Comparison of ENCODE assay signal across 10 cellular contexts in genomic region chr16:29993903-29994612, GRCh38. TPM values are rescaled to one million over a fixed set of nuclear protein-coding genes. Genes with fewer than 3 reads are reported as not detected.
DNase-seq lines count a peak whose midpoint lies in the region; ATAC-seq and TF ChIP-seq lines count a peak whose summit lies in the region.
"Had no signal": no experiment of that assay in that cellular context is flagged by ENCODE, and none has a peak within 500 bp of the region (broad histone marks: within the 10 kb centered on the region; RNA-seq: fewer than 3 reads in every experiment).

No MANE protein-coding gene starts in this region.

- H3K4me3 ChIP-seq in DND-41 (ENCODE audit: low read depth in 1 of 2, low read length in 2 of 2): peak overlapping the region in 1 of 2 experiments; percentile 96; a peak in 3 of 4 replicates
- H3K4me3 ChIP-seq in NT2/D1 (ENCODE audit: insufficient read length, low read depth): no peak overlapping the region
- H3K4me3 ChIP-seq in duodenal mucosa (ENCODE audit: low read depth in 1 of 2, low read length in 2 of 2): peak overlapping the region; percentile 97
- H3K4me3 ChIP-seq in mucosa of descending colon: no peak overlapping the region

- H3K9ac ChIP-seq in DND-41 (ENCODE audit: low read depth, low read length) (peak overlapping the region; percentile 84), NT2/D1 (ENCODE audit: insufficient read length, low read depth) (peak overlapping the region; percentile 97), duodenal mucosa (ENCODE audit: low read depth in 1 of 2, low read length in 2 of 2) (no peak overlapping the region)

- peaks cover under 1% of the 10 kb centered on the region; the same call in 1 of the 2 replicates for H4K20me1 ChIP-seq in DND-41 (ENCODE audit: insufficient read depth, low read length)

- peaks cover 23% of the 10 kb centered on the region for H3K4me1 Mint-ChIP-seq in osteocyte (ENCODE audit: unreplicated experiment)

- no peaks in the 10 kb centered on the region for H3K9me3 ChIP-seq in DND-41 (ENCODE audit: insufficient read depth, low read length, severe bottlenecking)
- H3K9me3 ChIP-seq in NT2/D1 (ENCODE audit: insufficient read depth, low read length): no peaks in the 10 kb centered on the region
- H3K9me3 ChIP-seq in duodenal mucosa (ENCODE audit: control insufficient read depth in 1 of 2, low read length in 2 of 2): no peaks in the 10 kb centered on the region
- no peaks in the 10 kb centered on the region for H3K9me3 ChIP-seq in mucosa of descending colon

- peaks cover 74% of the 10 kb centered on the region for H3K36me3 ChIP-seq in DND-41 (ENCODE audit: insufficient read depth, low read length)
- peaks cover 62% of the 10 kb centered on the region for H3K36me3 ChIP-seq in NT2/D1 (ENCODE audit: insufficient read depth, insufficient read length, low read length)
- peaks cover 17 to 46% of the 10 kb centered on the region in 2 donors for H3K36me3 ChIP-seq in duodenal mucosa (ENCODE audit: control insufficient read depth in 1 of 2, insufficient read depth in 2 of 2, low read length in 2 of 2)
- no peaks in the 10 kb centered on the region for H3K36me3 ChIP-seq in mucosa of descending colon (ENCODE audit: low read depth)

- no peaks in the 10 kb centered on the region for H3K27me3 ChIP-seq in DND-41 (ENCODE audit: insufficient read depth, low read length, poor library complexity)
- no peaks in the 10 kb centered on the region for H3K27me3 ChIP-seq in NT2/D1 (ENCODE audit: insufficient read depth, insufficient read length)
- no peaks in the 10 kb centered on the region for H3K27me3 ChIP-seq in duodenal mucosa (ENCODE audit: control insufficient read depth in 1 of 2, insufficient read depth in 2 of 2, low read length in 2 of 2)

- peak overlapping the region; percentile 95 for H3K27ac Mint-ChIP-seq in osteocyte (ENCODE audit: unreplicated experiment)

- no peak for ATAC-seq in DND-41 (ENCODE audit: insufficient read depth, low read depth)
- no peak for ATAC-seq in mucosa of descending colon

- no peaks in the 10 kb centered on the region for H3K27me3 Mint-ChIP-seq in osteocyte (ENCODE audit: unreplicated experiment)

- no peak for TF ChIP-seq CTCF in DND-41 (IDR thresholded peaks at IDR 0.05; ENCODE audit: borderline replicate concordance, extremely low read depth, low read length, poor library complexity, severe bottlenecking)
- TF ChIP-seq CTCF in osteocyte (IDR thresholded peaks at IDR 0.05): no peak
- no peak for TF ChIP-seq CTCF in mucosa of descending colon (IDR thresholded peaks at IDR 0.05)

- H3K79me2 ChIP-seq in DND-41 (ENCODE audit: insufficient read depth, low read length): peaks cover 42% of the 10 kb centered on the region

- H3K4me2 ChIP-seq in DND-41 (ENCODE audit: insufficient read depth, low read length): peak overlapping the region; percentile 91

- peaks cover 9% of the 10 kb centered on the region for H3K36me3 Mint-ChIP-seq in osteocyte (ENCODE audit: unreplicated experiment)

- no peak overlapping the region for H2AFZ ChIP-seq in DND-41 (ENCODE audit: low read depth, low read length)

- intact Hi-C loops in mucosa of descending colon (cut with DNase I, micrococcal nuclease): no loop called here

- H3K4me3 Mint-ChIP-seq in osteocyte (ENCODE audit: unreplicated experiment): peak overlapping the region; percentile 99

- H3K9me3 Mint-ChIP-seq in osteocyte (ENCODE audit: unreplicated experiment): no peaks in the 10 kb centered on the region

- H3K4me1 ChIP-seq in DND-41 (ENCODE audit: insufficient read depth, low read length) (peaks cover 37% of the 10 kb centered on the region), NT2/D1 (ENCODE audit: insufficient read depth, insufficient read length) (peaks cover 14% of the 10 kb centered on the region), duodenal mucosa (ENCODE audit: control insufficient read depth in 1 of 2, insufficient read depth in 2 of 2, low read length in 2 of 2) (peaks cover 22% of the 10 kb centered on the region in 2 donors), mucosa of descending colon (ENCODE audit: low read depth) (peaks cover 20% of the 10 kb centered on the region)

- H3K27ac ChIP-seq in DND-41 (ENCODE audit: low read length): peak overlapping the region; percentile 98
- H3K27ac ChIP-seq in duodenal mucosa (ENCODE audit: low read depth, low read length): no peak overlapping the region

- DNase-seq in DND-41 (no peak), NT2/D1 (ENCODE audit: low read depth, low spot score) (no peak), osteocyte (ENCODE audit: extremely low spot score, unreplicated experiment) (no peak), mucosa of descending colon (no peak), A172 (ENCODE audit: low spot score) (no peak), germinal center (ENCODE audit: low spot score) (no peak)
- no peak for DNase-seq in stimulated activated CD4-positive, alpha-beta T cell treated with anti-CD3 and anti-CD28 coated beads, Interleukin-4, amount 100 ng/mL, for 4 hours
- DNase-seq: activated CD4-positive, alpha-beta T cell treated with anti-CD3 and anti-CD28 coated beads for 1 hour; NCI-H1930 had no signal

RNA-seq across cellular contexts. Expression of gene HIRIP3, which starts 1.4 kb away (rescaled TPM):
- total RNA-seq in osteocyte (11.5 and 12.5 TPM in 2 replicates), mucosa of descending colon (10 to 100 TPM; 11.3 to 21.3 (median 11.9) TPM)
- total RNA-seq in A172 (2014; rRNA removed; shearing (Covaris generic)): 17.5 and 31.6 TPM in 2 replicates

RNA-seq across cellular contexts. Expression of gene INO80E, which starts 2.0 kb away (rescaled TPM):
- total RNA-seq in osteocyte: 72.4 and 77.0 TPM in 2 replicates
- 10 to 100 TPM; 71.2 to 79.5 (median 78.4) TPM for total RNA-seq in mucosa of descending colon
- total RNA-seq in A172 (2014; rRNA removed; shearing (Covaris generic)): 151 and 184 TPM in 2 replicates

RNA-seq across cellular contexts. Expression of gene DOC2A, which starts 16.8 kb away (rescaled TPM):
- total RNA-seq in osteocyte: 1.3 TPM in 2 replicates
- total RNA-seq in mucosa of descending colon: 10 to 100 TPM in 1 of 3 donors, 1 to 10 TPM in 2; 5.2 to 16.8 (median 7.5) TPM
- 0.45 and 1.7 TPM in 2 replicates for total RNA-seq in A172 (2014; rRNA removed; shearing (Covaris generic))

RNA-seq across cellular contexts. Expression of gene TAOK2, which starts 20.4 kb away (rescaled TPM):
- total RNA-seq in osteocyte (44.4 and 48.8 TPM in 2 replicates), mucosa of descending colon (10 to 100 TPM; 46.6 to 53.4 (median 50.5) TPM)
- 43.2 and 45.4 TPM in 2 replicates for total RNA-seq in A172 (2014; rRNA removed; shearing (Covaris generic))

RNA-seq across cellular contexts. Expression of gene C16orf92, which starts 28.9 kb away (rescaled TPM):
- total RNA-seq in osteocyte (not detected in 2 replicates), mucosa of descending colon (not detected)
- total RNA-seq in A172 (2014; rRNA removed; shearing (Covaris generic)): not detected in 2 replicates

Comparison
In these comparisons a context has a peak if more than half of its experiments do, and no peak if none do; other contexts are left out.
1. H3K4me3 ChIP-seq: peak in duodenal mucosa (2 of 2); none in NT2/D1 (single experiment) and mucosa of descending colon (single experiment).
2. H3K9ac ChIP-seq: peak in DND-41 (single experiment) and NT2/D1 (single experiment); none in duodenal mucosa (0 of 2).